In genomic region chr3:171569571-171570132, GRCh38 we compare ENCODE assay signal across 24 cellular contexts.
DNase-seq lines count a peak whose midpoint lies in the region; ATAC-seq, FAIRE-seq and TF ChIP-seq lines count a peak whose summit lies in the region.
"Had no signal": no experiment of that assay in that cellular context is flagged by ENCODE, and none has a peak within 500 bp of the region (broad histone marks: within the 10 kb centered on the region; RNA-seq: fewer than 3 reads in every experiment).

No MANE protein-coding gene starts in this region.

- no peaks in the 10 kb centered on the region for H3K27me3 ChIP-seq in K562 (ENCODE audit: control insufficient read depth in 2 of 2, insufficient read depth in 2 of 2, low read length in 2 of 2)
- H3K27me3 ChIP-seq: testis had no signal

- WGBS in K562 (ENCODE audit: insufficient coverage, low coverage, missing lambda C conversion rate) = 66% methylated on average over 7 of the region's 7 CpGs

- DNase-seq in EH (ENCODE audit: low read depth) = peak; percentile 9
- peak; percentile 8 for DNase-seq in LHCN-M2 (ENCODE audit: low read depth)
- DNase-seq in K562 (ENCODE audit: extremely low read depth in 1 of 4, low spot score in 3 of 4) = peak; percentile 23 to 39 (median 30)
- no peak for DNase-seq in neural crest cell (ENCODE audit: low read depth, low spot score)
- DNase-seq in COLO829 (ENCODE audit: low spot score) = no peak
- no peak for DNase-seq in SK-N-DZ (ENCODE audit: low spot score)
- DNase-seq in activated CD8-positive, alpha-beta memory T cell treated with anti-CD3 and anti-CD28 coated beads, Interleukin-2, amount 50 U/mL, for 48 hours = no peak
- DNase-seq: activated CD8-positive, alpha-beta T cell treated with anti-CD3 and anti-CD28 coated beads, Interleukin-2, amount 10 ng/mL, durations not matched to agents 7 days and 5 days; activated naive CD4-positive, alpha-beta T cell treated with anti-CD3 and anti-CD28 coated beads for 36 hours; activated T-cell treated with anti-CD3 and anti-CD28 coated beads, Interleukin-2, amount 50 U/mL, for 24 hours; anterior cingulate cortex; CD4-positive, alpha-beta memory T cell; DMS79; effector CD8-positive, alpha-beta T cell; NCI-H187; NCI-H748 treated with DMSO at 0.1 percent for 48 hours; nephron progenitor cell; posterior cingulate gyrus; T1000; testis had no signal

- H3K4me3 Mint-ChIP-seq in neural crest cell = no peak overlapping the region
- H3K4me3 Mint-ChIP-seq: activated CD8-positive, alpha-beta T cell treated with anti-CD3 and anti-CD28 coated beads, Interleukin-2, amount 10 ng/mL, durations not matched to agents 7 days and 5 days; activated naive CD4-positive, alpha-beta T cell treated with anti-CD3 and anti-CD28 coated beads for 36 hours; activated T-cell treated with anti-CD3 and anti-CD28 coated beads, Interleukin-2, amount 50 U/mL, for 24 hours; CD4-positive, alpha-beta memory T cell; central memory CD8-positive, alpha-beta T cell; mesothelial cell of epicardium; nephron progenitor cell; stimulated activated memory B cell treated with anti-CD40 and anti-IgM and Interleukin-4, amounts not matched to agents 10 μg/mL and 1 μg/mL and 100 μg/mL, for 72 hours had no signal

- no peaks in the 10 kb centered on the region for H3K36me3 ChIP-seq in K562 (ENCODE audit: control insufficient read depth, insufficient read depth, low read length)

- peak overlapping the region; percentile 41 for H2AFZ ChIP-seq in K562 (ENCODE audit: low read depth, low read length)

- no peak overlapping the region for H3K4me2 ChIP-seq in K562 (ENCODE audit: insufficient read depth, low read length)

- H3K27me3 Mint-ChIP-seq in neural crest cell (ENCODE audit: low read depth) = no peaks in the 10 kb centered on the region
- H3K27me3 Mint-ChIP-seq: activated T-cell treated with anti-CD3 and anti-CD28 coated beads, Interleukin-2, amount 50 U/mL, for 24 hours; central memory CD8-positive, alpha-beta T cell; stimulated activated memory B cell treated with anti-CD40 and anti-IgM and Interleukin-4, amounts not matched to agents 10 μg/mL and 1 μg/mL and 100 μg/mL, for 72 hours had no signal

- peak; percentile 32 to 45 (median 35); a peak in 5 of 6 replicates for TF ChIP-seq CTCF in K562 (IDR thresholded peaks at IDR 0.05 in 2 of 3, conservative IDR thresholded peaks at IDR 0.05 in 1 of 3; ENCODE audit: insufficient read depth in 2 of 3, low read depth in 1 of 3, low read length in 3 of 3)
- peak; percentile 15 for TF ChIP-seq CTCF in neural crest cell (conservative IDR thresholded peaks at IDR 0.05)

- TF ChIP-seq RAD21 in K562 (CRISPR knock-in tag; conservative IDR thresholded peaks at IDR 0.05 in 1 of 2, IDR thresholded peaks at IDR 0.05 in 1 of 2) = peak in 1 of 2 experiments; percentile 32; a peak in 1 of 4 replicates

- TF ChIP-seq POLR2A in K562 (conservative IDR thresholded peaks at IDR 0.05) = no peak

- in situ Hi-C loops in K562 (cut with MboI) = loop anchor here (5.0 to 10.0 kb wide), 3 partner anchors 377 to 607 kb away; no protein-coding TSS in a partner anchor

- H3K9ac ChIP-seq in K562 (ENCODE audit: insufficient read depth in 1 of 2, low read depth in 2 of 2, low read length in 2 of 2) = no peak overlapping the region

- no peak for TF ChIP-seq EP300 in K562 (IDR thresholded peaks at IDR 0.05; ENCODE audit: low read length)

- H3K4me3 ChIP-seq in K562 = no peak overlapping the region
- H3K4me3 ChIP-seq: SK-N-MC, testis had no signal

- no peaks in the 10 kb centered on the region for H3K9me3 ChIP-seq in K562 (replicated peaks; ENCODE audit: control insufficient read depth, insufficient read depth, low read depth, low read length)
- H3K9me3 ChIP-seq: testis had no signal

- H3K27ac Mint-ChIP-seq in neural crest cell (ENCODE audit: unreplicated experiment) = no peak overlapping the region
- H3K27ac Mint-ChIP-seq: activated CD8-positive, alpha-beta T cell treated with anti-CD3 and anti-CD28 coated beads, Interleukin-2, amount 10 ng/mL, durations not matched to agents 7 days and 5 days; activated naive CD4-positive, alpha-beta T cell treated with anti-CD3 and anti-CD28 coated beads for 36 hours; activated T-cell treated with anti-CD3 and anti-CD28 coated beads, Interleukin-2, amount 50 U/mL, for 24 hours; CD4-positive, alpha-beta memory T cell; mesothelial cell of epicardium; nephron progenitor cell; stimulated activated memory B cell treated with anti-CD40 and anti-IgM and Interleukin-4, amounts not matched to agents 10 μg/mL and 1 μg/mL and 100 μg/mL, for 72 hours had no signal

- H3K27ac ChIP-seq in K562 (ENCODE audit: extremely low read depth, low read depth, low read length) = no peak overlapping the region
- H3K27ac ChIP-seq: SK-N-MC, testis had no signal

- BruUV-seq in K562 (replicated peaks; lab: Mats Ljungman, UMichigan) = no TSS peak

- H3K4me1 ChIP-seq in K562 (replicated peaks in 1 of 2; ENCODE audit: control insufficient read depth in 2 of 2, insufficient read depth in 2 of 2, low read length in 2 of 2) = no peaks in the 10 kb centered on the region
- H3K4me1 ChIP-seq: testis had no signal

- H4K20me1 ChIP-seq in K562 (replicated peaks; ENCODE audit: control insufficient read depth, insufficient read depth, low read length) = no peaks in the 10 kb centered on the region

- H3K79me2 ChIP-seq in K562 (ENCODE audit: control insufficient read depth, insufficient read depth, low read length) = no peaks in the 10 kb centered on the region

- CTCF ChIA-PET in K562 (lab: Yijun Ruan, JAX; ENCODE audit: low intra/inter-chr PET ratio) = no interaction called here

- peaks cover 3% of the 10 kb centered on the region for H3K9me3 Mint-ChIP-seq in neural crest cell
- H3K9me3 Mint-ChIP-seq: activated T-cell treated with anti-CD3 and anti-CD28 coated beads, Interleukin-2, amount 50 U/mL, for 24 hours; central memory CD8-positive, alpha-beta T cell had no signal

- no peak for FAIRE-seq in K562 (lab: Jason Lieb, UNC)

- intact Hi-C loops in K562 (cut with micrococcal nuclease) = loop anchor here (5.0 kb wide), 4 partner anchors 107 to 412 kb away; partner anchors contain the start of gene TNIK

- H3K36me3 Mint-ChIP-seq in neural crest cell (ENCODE audit: low read depth) = peaks cover 3% of the 10 kb centered on the region
- H3K36me3 Mint-ChIP-seq: CD4-positive, alpha-beta memory T cell; mesothelial cell of epicardium; stimulated activated memory B cell treated with anti-CD40 and anti-IgM and Interleukin-4, amounts not matched to agents 10 μg/mL and 1 μg/mL and 100 μg/mL, for 72 hours had no signal

- ATAC-seq in K562 = peak; percentile 88
- ATAC-seq: activated CD8-positive, alpha-beta T cell treated with anti-CD3 and anti-CD28 coated beads, Interleukin-2, amount 10 ng/mL, durations not matched to agents 7 days and 5 days; stimulated activated memory B cell treated with anti-CD40 and anti-IgM and Interleukin-4, amounts not matched to agents 10 μg/mL and 1 μg/mL and 100 μg/mL, for 72 hours had no signal

- no peaks in the 10 kb centered on the region for H3K9me1 ChIP-seq in K562 (ENCODE audit: control insufficient read depth, insufficient read depth, low read length)

- peaks cover 20% of the 10 kb centered on the region for H3K4me1 Mint-ChIP-seq in neural crest cell
- H3K4me1 Mint-ChIP-seq: CD4-positive, alpha-beta memory T cell; central memory CD8-positive, alpha-beta T cell; stimulated activated memory B cell treated with anti-CD40 and anti-IgM and Interleukin-4, amounts not matched to agents 10 μg/mL and 1 μg/mL and 100 μg/mL, for 72 hours had no signal

- POLR2A ChIA-PET in K562 (lab: Yijun Ruan, JAX) = interaction anchor here (1.0 kb wide), 1 partner anchor 390 kb away, joined by 3 read pairs; no protein-coding TSS in a partner anchor

TF ChIP-seq in K562, 482 proteins besides CTCF, POLR2A, EP300 and RAD21 (continues in another document):
- TF ChIP-seq ZNF561 (CRISPR knock-in tag; conservative IDR thresholded peaks at IDR 0.05) = no peak
- TF ChIP-seq RAD51 (IDR thresholded peaks at IDR 0.05; ENCODE audit: borderline replicate concordance, low read depth) = 0 out of 2 replicates have a peak, but pooled peaks have one; percentile 21
- no peak for TF ChIP-seq HSF4 (CRISPR knock-in tag; IDR thresholded peaks at IDR 0.05; ENCODE audit: borderline replicate concordance)
- TF ChIP-seq HDAC2 (IDR thresholded peaks at IDR 0.05) = no peak
- no peak for TF ChIP-seq ZNF512 (tag; IDR thresholded peaks at IDR 0.05)
- TF ChIP-seq BCLAF1 (IDR thresholded peaks at IDR 0.05; ENCODE audit: borderline replicate concordance in 1 of 2, control insufficient read depth in 1 of 2, low read depth in 2 of 2, low read length in 1 of 2) = no peak
- TF ChIP-seq ZNF444 (CRISPR knock-in tag; IDR thresholded peaks at IDR 0.05) = no peak

Comparison
In these comparisons a context has a peak if more than half of its experiments do, and no peak if none do; other contexts are left out.
1. DNase-seq: peak in EH (single experiment), LHCN-M2 (single experiment) and K562 (4 of 4); none in neural crest cell (single experiment), COLO829 (single experiment), SK-N-DZ (single experiment) and activated CD8-positive, alpha-beta memory T cell treated with anti-CD3 and anti-CD28 coated beads, Interleukin-2, amount 50 U/mL, for 48 hours (single experiment).